Comparison of ENCODE assay signal across 8 cellular contexts in the genomic region with DNA sequence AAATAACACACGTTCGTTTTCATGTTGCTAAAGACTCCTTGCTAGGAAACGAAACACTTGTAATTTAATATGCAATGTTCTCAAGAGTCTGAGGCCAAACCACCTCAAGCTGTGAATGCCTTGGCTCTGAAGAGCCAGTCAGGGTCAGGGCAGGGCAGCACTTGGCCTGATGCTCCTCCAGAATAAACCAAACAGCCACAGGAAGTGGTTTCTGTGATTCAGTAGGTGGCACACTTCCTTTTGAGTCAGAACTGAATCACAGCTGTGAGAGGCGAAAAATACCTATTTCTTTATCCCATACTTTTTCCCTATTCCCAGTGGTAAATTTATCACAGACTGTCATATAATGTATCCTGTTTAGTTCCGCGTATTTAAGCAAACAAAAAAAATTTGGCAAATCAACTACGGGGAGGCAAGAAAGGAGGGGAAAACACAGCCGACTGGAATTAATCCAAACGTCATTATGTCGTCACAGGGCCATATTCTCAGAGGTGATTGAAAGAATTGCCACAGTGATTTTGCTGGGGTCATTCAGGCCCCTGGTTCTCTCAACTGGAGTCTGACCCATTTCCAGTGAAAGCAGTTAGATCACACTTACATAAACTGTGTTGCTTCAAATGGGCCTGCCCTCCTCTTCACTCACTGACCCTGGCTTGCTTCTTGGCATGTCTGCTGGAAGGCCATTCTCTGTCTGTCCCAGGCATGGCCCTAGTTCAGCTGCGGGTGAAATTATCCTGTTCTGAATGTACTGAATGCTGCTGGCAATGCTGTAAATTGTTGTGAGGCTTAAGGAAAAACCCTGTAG.
DNase-seq lines count a peak whose midpoint lies in the region; ATAC-seq, FAIRE-seq and TF ChIP-seq lines count a peak whose summit lies in the region.

No MANE protein-coding gene starts in this region.

- H3K36me3 ChIP-seq in Karpas-422 (ENCODE audit: insufficient read depth, low read length) (no peaks in the 10 kb centered on the region), brain microvascular endothelial cell (replicated peaks) (no peaks in the 10 kb centered on the region), kidney (ENCODE audit: control insufficient read depth in 1 of 2, insufficient read depth in 2 of 2, low read length in 2 of 2) (no peaks in the 10 kb centered on the region)

- H3K9me3 ChIP-seq in Karpas-422 (ENCODE audit: low read length) (no peaks in the 10 kb centered on the region), kidney (ENCODE audit: control insufficient read depth in 1 of 2, low read length in 2 of 2) (no peaks in the 10 kb centered on the region)

- FAIRE-seq in TTC549 (lab: Jason Lieb, UNC) (peak; percentile 82), kidney (lab: Jason Lieb, UNC) (peak; percentile 68)

- no peak for TF ChIP-seq CTCF in brain microvascular endothelial cell (IDR thresholded peaks at IDR 0.05; ENCODE audit: low read depth, low read length, missing control alignments)
- peak; percentile 11 for TF ChIP-seq CTCF in kidney (IDR thresholded peaks at IDR 0.05; ENCODE audit: borderline replicate concordance, extremely low read depth, insufficient read depth)

- DNase-seq in G401 (ENCODE audit: low spot score): peak; percentile 15
- peak; percentile 43 for DNase-seq in Karpas-422
- peak; percentile 98 for DNase-seq in brain microvascular endothelial cell
- DNase-seq in kidney: peak; percentile 88
- peak; percentile 69 for DNase-seq in stimulated activated CD4-positive, alpha-beta T cell treated with anti-CD3 and anti-CD28 coated beads, Interleukin-1b, Interleukin-23, amount 100 ng/mL, for 48 hours
- DNase-seq in NCI-H1930 (lab: John Stamatoyannopoulos, UW): no peak

- H3K9ac ChIP-seq in Karpas-422 (ENCODE audit: low read length): no peak overlapping the region
- no peak overlapping the region for H3K9ac ChIP-seq in kidney (ENCODE audit: low read length in 2 of 2)

- H3K4me3 ChIP-seq in Karpas-422 (ENCODE audit: low read length): no peak overlapping the region
- no peak overlapping the region for H3K4me3 ChIP-seq in brain microvascular endothelial cell (ENCODE audit: low read depth, low read length)
- no peak overlapping the region for H3K4me3 ChIP-seq in kidney (ENCODE audit: low read length in 2 of 2)

- H3K27ac ChIP-seq in Karpas-422 (ENCODE audit: low read length): no peak overlapping the region
- H3K27ac ChIP-seq in brain microvascular endothelial cell: peak overlapping the region; percentile 90
- H3K27ac ChIP-seq in kidney (ENCODE audit: low read depth in 2 of 2, low read length in 2 of 2): peak overlapping the region; percentile 63 to 73

- intact Hi-C loops in kidney (cut with DNase I): no loop called here

- no peaks in the 10 kb centered on the region for H3K79me2 ChIP-seq in Karpas-422 (ENCODE audit: low read length)

- peak overlapping the region; percentile 34 for H3K4me2 ChIP-seq in Karpas-422 (ENCODE audit: low read depth, low read length, poor library complexity, severe bottlenecking)

- H4K20me1 ChIP-seq in Karpas-422 (ENCODE audit: insufficient read depth, low read depth, low read length): no peaks in the 10 kb centered on the region

- ATAC-seq in GM21737 (IDR thresholded peaks at IDR 0.05; ENCODE audit: unreplicated experiment): peak; percentile 95

- peak overlapping the region; percentile 36 for H2AFZ ChIP-seq in Karpas-422 (ENCODE audit: low read length)

- peaks cover 9% of the 10 kb centered on the region for H3K4me1 ChIP-seq in Karpas-422 (ENCODE audit: low read length)
- H3K4me1 ChIP-seq in kidney (ENCODE audit: control insufficient read depth in 1 of 2, insufficient read depth in 1 of 2, low read depth in 1 of 2, low read length in 2 of 2): peaks cover 9% of the 10 kb centered on the region in 2 donors

- in situ Hi-C loops in G401 (cut with HindIII; ENCODE audit: low sequenced_read_pairs) (no loop called here), brain microvascular endothelial cell (cut with HindIII; ENCODE audit: low pct_ligation_motif_present, low sequenced_read_pairs) (no loop called here)

- no peaks in the 10 kb centered on the region for H3K27me3 ChIP-seq in Karpas-422 (ENCODE audit: low read length)
- H3K27me3 ChIP-seq in brain microvascular endothelial cell (replicated peaks): no peaks in the 10 kb centered on the region

- no peaks in the 10 kb centered on the region for H3K9me2 ChIP-seq in Karpas-422 (replicated peaks; ENCODE audit: insufficient read depth, low read length)

Comparison
In these comparisons a context has a peak if more than half of its experiments do, and no peak if none do; other contexts are left out.
1. DNase-seq: peak in G401 (single experiment), Karpas-422 (single experiment), brain microvascular endothelial cell (single experiment), kidney (single experiment) and stimulated activated CD4-positive, alpha-beta T cell treated with anti-CD3 and anti-CD28 coated beads, Interleukin-1b, Interleukin-23, amount 100 ng/mL, for 48 hours (single experiment); none in NCI-H1930 (0 of 2).